Comparison of ENCODE assay signal across 14 cellular contexts in the genomic region with DNA sequence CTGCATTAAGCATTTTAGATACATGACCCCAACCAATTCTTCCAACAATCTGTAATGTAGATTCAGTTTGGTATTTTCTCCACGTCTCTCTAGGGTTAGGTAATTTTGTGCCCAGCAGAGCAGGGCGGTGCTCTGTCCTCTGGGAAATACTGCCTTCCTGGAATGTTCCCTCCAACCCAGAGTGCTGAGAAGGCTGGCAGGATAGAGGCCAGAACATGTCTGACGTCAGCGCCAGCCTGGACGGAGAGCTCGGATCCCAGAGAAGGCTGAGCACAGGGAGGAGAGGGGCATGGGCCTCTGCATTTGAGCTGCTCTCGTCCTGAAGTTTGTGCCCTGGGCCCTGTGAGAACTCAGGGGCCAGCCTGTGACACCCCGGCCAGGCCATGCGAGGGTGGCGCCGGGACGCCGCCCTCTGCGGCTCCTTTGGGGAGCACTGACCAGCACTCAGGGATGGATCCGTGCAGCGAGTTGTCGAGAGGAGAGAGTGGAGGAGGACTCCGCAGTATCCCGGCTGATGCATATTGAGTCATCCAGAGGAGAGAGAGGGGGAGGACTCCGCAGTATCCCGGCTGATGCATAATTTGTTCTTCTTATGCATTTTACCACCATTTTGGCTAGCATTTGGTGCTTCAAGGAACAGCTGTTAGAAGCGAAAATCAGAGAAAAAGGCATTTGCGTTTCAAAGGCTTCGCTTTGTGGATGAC.
DNase-seq lines count a peak whose midpoint lies in the region; ATAC-seq and TF ChIP-seq lines count a peak whose summit lies in the region.
"Had no signal": no experiment of that assay in that cellular context is flagged by ENCODE, and none has a peak within 500 bp of the region (broad histone marks: within the 10 kb centered on the region; RNA-seq: fewer than 3 reads in every experiment).

No MANE protein-coding gene starts in this region.

- no peaks in the 10 kb centered on the region for H3K27me3 ChIP-seq in gastroesophageal sphincter
- H3K27me3 ChIP-seq in ovary: no peaks in the 10 kb centered on the region
- H3K27me3 ChIP-seq: SJSA1 had no signal

- TF ChIP-seq EP300 in gastroesophageal sphincter (IDR thresholded peaks at IDR 0.05) (peak; percentile 53), ovary (IDR thresholded peaks at IDR 0.05) (peak; percentile 39)

- peak; percentile 95 for ATAC-seq in gastroesophageal sphincter
- ATAC-seq in GM21576 (IDR thresholded peaks at IDR 0.05; ENCODE audit: unreplicated experiment): no peak
- ATAC-seq: left lung had no signal

- H3K9me3 ChIP-seq in gastroesophageal sphincter (no peaks in the 10 kb centered on the region), ovary (no peaks in the 10 kb centered on the region)
- H3K9me3 ChIP-seq: left lung, SJSA1 had no signal

- no peak for TF ChIP-seq POLR2A in gastroesophageal sphincter (IDR thresholded peaks at IDR 0.05)
- TF ChIP-seq POLR2A in ovary (IDR thresholded peaks at IDR 0.05): no peak

- H3K36me3 ChIP-seq in gastroesophageal sphincter: no peaks in the 10 kb centered on the region
- no peaks in the 10 kb centered on the region for H3K36me3 ChIP-seq in ovary
- H3K36me3 ChIP-seq: left lung, SJSA1 had no signal

- peaks cover 13% of the 10 kb centered on the region for H3K4me1 Mint-ChIP-seq in mesothelial cell of epicardium
- H3K4me1 Mint-ChIP-seq: endodermal cell had no signal

- H3K4me3 ChIP-seq in AG10803 (ENCODE audit: low read length): no peak overlapping the region
- H3K4me3 ChIP-seq in gastroesophageal sphincter: no peak overlapping the region
- no peak overlapping the region for H3K4me3 ChIP-seq in ovary
- H3K4me3 ChIP-seq: left lung, SJSA1 had no signal

- H3K27me3 Mint-ChIP-seq in mesothelial cell of epicardium (ENCODE audit: low read depth): no peaks in the 10 kb centered on the region

- no peaks in the 10 kb centered on the region for H3K9me3 Mint-ChIP-seq in mesothelial cell of epicardium
- H3K9me3 Mint-ChIP-seq: endodermal cell, nephron had no signal

- H3K4me1 ChIP-seq in gastroesophageal sphincter (peaks cover 0 to 37% (median 3%) of the 10 kb centered on the region in 3 donors), ovary (ENCODE audit: insufficient read depth) (peaks cover 2% of the 10 kb centered on the region)
- H3K4me1 ChIP-seq: left lung, SJSA1 had no signal

- no peak overlapping the region for H3K27ac Mint-ChIP-seq in mesothelial cell of epicardium
- H3K27ac Mint-ChIP-seq: endodermal cell, nephron had no signal

- TF ChIP-seq CTCF in AG10803 (conservative IDR thresholded peaks at IDR 0.05; ENCODE audit: low read length) (no peak), gastroesophageal sphincter (IDR thresholded peaks at IDR 0.05) (no peak), ovary (IDR thresholded peaks at IDR 0.05) (no peak), mesothelial cell of epicardium (IDR thresholded peaks at IDR 0.05; ENCODE audit: unreplicated experiment) (no peak)

- peak; percentile 47 for DNase-seq in AG10803 (ENCODE audit: low read depth)
- peak; percentile 75 for DNase-seq in RPMI7951 (ENCODE audit: low read depth)
- DNase-seq in ovary: peak in 1 of 5 donors; percentile 28
- no peak for DNase-seq in mesothelial cell of epicardium (ENCODE audit: low spot score in 2 of 2, unreplicated experiment in 2 of 2)
- no peak for DNase-seq in NCI-H748 treated with DMSO at 0.1 percent for 48 hours (lab: John Stamatoyannopoulos, UW)
- no peak for DNase-seq in activated CD4-positive, CD25-positive, alpha-beta regulatory T cell (lab: John Stamatoyannopoulos, UW)
- DNase-seq: ACHN; activated CD8-positive, alpha-beta memory T cell treated with anti-CD3 and anti-CD28 coated beads for 24 hours; endodermal cell; left lung had no signal

- no peaks in the 10 kb centered on the region for H3K36me3 Mint-ChIP-seq in mesothelial cell of epicardium

- intact Hi-C loops in ovary (cut with DNase I): no loop called here

- peak overlapping the region; percentile 83 to 92 (median 87) for H3K27ac ChIP-seq in gastroesophageal sphincter
- H3K27ac ChIP-seq in ovary: no peak overlapping the region
- H3K27ac ChIP-seq: left lung, SJSA1 had no signal

- 62 to 87% methylated on average over 4 to 7 of the region's 24 CpGs for WGBS in gastroesophageal sphincter (ENCODE audit: low coverage in 1 of 2), 2 donors
- 80 to 88% (median 86%) methylated on average over 24 of the region's 24 CpGs for WGBS in ovary, 3 donors

- H3K4me3 Mint-ChIP-seq in mesothelial cell of epicardium: no peak overlapping the region
- H3K4me3 Mint-ChIP-seq: nephron had no signal

Comparison
In these comparisons a context has a peak if more than half of its experiments do, and no peak if none do; other contexts are left out.
1. DNase-seq: peak in AG10803 (single experiment) and RPMI7951 (single experiment); none in mesothelial cell of epicardium (0 of 2), NCI-H748 treated with DMSO at 0.1 percent for 48 hours (single experiment) and activated CD4-positive, CD25-positive, alpha-beta regulatory T cell (0 of 4).
2. H3K27ac ChIP-seq: peak in gastroesophageal sphincter (4 of 4); none in ovary (0 of 2).